21 cellular contexts compared by ENCODE assay signal in genomic region chr5:24609694-24610093, GRCh38. TPM values are rescaled to one million over a fixed set of nuclear protein-coding genes. Genes with fewer than 3 reads are reported as not detected.
"Had no signal": no experiment of that assay in that cellular context is flagged by ENCODE, and none has a peak within 500 bp of the region (broad histone marks: within the 10 kb centered on the region; RNA-seq: fewer than 3 reads in every experiment).

No MANE protein-coding gene starts in this region.

- DNase-seq: cortex of kidney; effector memory CD4-positive, alpha-beta T cell; esophagus squamous epithelium; foreskin fibroblast; heart left ventricle; hippocampal formation; left colon; left ventricle myocardium superior; mesenchymal stem cell; midbrain; occipital lobe; pancreas; small intestine; stimulated activated CD4-positive, alpha-beta T cell treated with anti-CD3 and anti-CD28 coated beads, Interleukin-12 subunit alpha, Interleukin-12 subunit beta, amount 100 ng/mL, for 4 hours; stimulated activated naive CD8-positive, alpha-beta T cell treated with anti-CD3 and anti-CD28 coated beads, Interleukin-15, Interleukin-2, amounts not matched to agents 100 U/mL and 50 U/mL, for 24 hours; thyroid gland had no signal

- ATAC-seq: heart left ventricle; left colon; left ventricle myocardium superior; natural killer cell treated with Interleukin-12 subunit alpha and Interleukin-12 subunit beta and Interleukin-15 and Interleukin-18, amount 100 ng/mL, for 72 hours; pancreas; right cardiac atrium; stimulated activated naive CD8-positive, alpha-beta T cell treated with anti-CD3 and anti-CD28 coated beads, Interleukin-15, Interleukin-2, amounts not matched to agents 100 U/mL and 50 U/mL, for 24 hours had no signal

- FAIRE-seq: endometrium, pancreas had no signal

RNA-seq across cellular contexts. Expression of gene CDH10, which starts 35.1 kb away (rescaled TPM):
- total RNA-seq: natural killer cell treated with Interleukin-12 subunit alpha and Interleukin-12 subunit beta and Interleukin-15 and Interleukin-18, amount 100 ng/mL, for 72 hours; suprapubic skin; thyroid gland; ureter had no signal
- polyA plus RNA-seq: heart left ventricle had no signal
